13 cellular contexts compared by ENCODE assay signal in the genomic region with DNA sequence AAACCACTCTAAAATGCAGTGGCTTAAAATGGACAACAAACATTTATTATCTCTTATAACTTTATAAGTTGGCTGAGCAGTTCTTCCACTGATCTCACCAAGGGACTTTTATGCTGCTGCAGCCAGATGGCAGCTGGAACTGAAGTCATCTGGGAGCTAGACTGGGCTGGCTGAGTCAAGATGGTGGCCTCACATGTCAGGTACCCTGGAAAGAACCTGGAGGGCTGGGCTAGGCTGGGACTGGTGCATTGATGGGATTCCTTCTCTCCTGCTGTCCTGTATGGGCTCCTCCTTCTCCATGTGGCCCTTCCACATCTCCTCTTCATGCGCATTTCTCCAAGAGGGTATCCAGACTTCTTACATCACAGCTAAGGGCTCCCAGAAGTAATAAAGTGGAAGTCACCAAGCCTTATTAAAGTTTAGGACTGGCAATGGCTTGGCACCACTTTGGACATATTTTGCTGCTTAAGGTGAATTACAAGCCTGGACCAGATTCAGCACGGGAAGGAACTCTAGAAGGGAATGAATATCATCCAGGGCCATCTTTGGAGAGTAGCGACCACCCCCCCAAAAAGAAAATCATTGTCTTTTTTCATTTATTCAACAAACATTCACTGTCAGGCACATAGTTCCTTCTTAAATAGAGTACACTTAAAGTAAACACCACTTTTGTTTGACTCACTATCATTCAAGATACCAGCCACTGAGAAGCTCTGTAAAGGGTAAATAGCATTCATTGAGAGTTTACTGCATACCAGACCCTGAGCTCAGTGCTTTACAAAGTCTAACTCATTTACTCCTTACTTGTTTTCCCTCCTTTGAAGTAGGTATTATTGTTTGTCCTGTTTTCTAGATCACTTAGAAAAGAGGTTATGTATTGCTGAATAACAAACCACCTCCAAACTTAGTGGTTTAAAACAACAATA.
DNase-seq lines count a peak whose midpoint lies in the region; ATAC-seq, FAIRE-seq and TF ChIP-seq lines count a peak whose summit lies in the region.
"Had no signal": no experiment of that assay in that cellular context is flagged by ENCODE, and none has a peak within 500 bp of the region (broad histone marks: within the 10 kb centered on the region; RNA-seq: fewer than 3 reads in every experiment).

No MANE protein-coding gene starts in this region.

- TF ChIP-seq CTCF in MCF 10A (IDR thresholded peaks at IDR 0.05; ENCODE audit: unreplicated experiment) (no peak), stomach (IDR thresholded peaks at IDR 0.05) (no peak), D721Med (IDR thresholded peaks at IDR 0.05; ENCODE audit: insufficient read depth, missing control alignments) (no peak)

- DNase-seq in M059J (ENCODE audit: low read depth) = peak; percentile 52
- DNase-seq in MCF 10A (ENCODE audit: unreplicated experiment) = no peak
- DNase-seq in left colon = no peak
- no peak for DNase-seq in stomach
- no peak for DNase-seq in caudate nucleus (lab: John Stamatoyannopoulos, UW)
- no peak for DNase-seq in D721Med (ENCODE audit: insufficient read length, low spot score)
- no peak for DNase-seq in activated CD8-positive, alpha-beta memory T cell treated with anti-CD3 and anti-CD28 coated beads, Interleukin-2, amount 10 ng/mL, durations not matched to agents 7 days and 5 days
- DNase-seq: activated CD4-positive, alpha-beta T cell treated with anti-CD3 and anti-CD28 coated beads, Interleukin-2, amount 10 ng/mL, durations not matched to agents 7 days and 5 days; CD8-positive, alpha-beta T cell; H7; NCI-H2029 had no signal

- peaks cover 42% of the 10 kb centered on the region for H3K4me1 Mint-ChIP-seq in MCF 10A (ENCODE audit: insufficient read depth, unreplicated experiment)
- no peaks in the 10 kb centered on the region for H3K4me1 Mint-ChIP-seq in activated CD8-positive, alpha-beta memory T cell treated with anti-CD3 and anti-CD28 coated beads, Interleukin-2, amount 10 ng/mL, durations not matched to agents 7 days and 5 days
- H3K4me1 Mint-ChIP-seq: activated CD4-positive, alpha-beta T cell treated with anti-CD3 and anti-CD28 coated beads, Interleukin-2, amount 10 ng/mL, durations not matched to agents 7 days and 5 days; stimulated activated memory B cell treated with anti-CD40 and anti-IgM and Interleukin-4, amounts not matched to agents 10 μg/mL and 1 μg/mL and 100 μg/mL, for 72 hours had no signal

- no peak for FAIRE-seq in D721Med (lab: Jason Lieb, UNC)

- no peaks in the 10 kb centered on the region for H3K27me3 Mint-ChIP-seq in MCF 10A (ENCODE audit: insufficient read depth, unreplicated experiment)
- H3K27me3 Mint-ChIP-seq in activated CD8-positive, alpha-beta memory T cell treated with anti-CD3 and anti-CD28 coated beads, Interleukin-2, amount 10 ng/mL, durations not matched to agents 7 days and 5 days = peaks cover 4% of the 10 kb centered on the region
- H3K27me3 Mint-ChIP-seq: stimulated activated memory B cell treated with anti-CD40 and anti-IgM and Interleukin-4, amounts not matched to agents 10 μg/mL and 1 μg/mL and 100 μg/mL, for 72 hours had no signal

- BruUV-seq in MCF 10A (replicated peaks; lab: Mats Ljungman, UMichigan) = no TSS peak

- CTCF ChIA-PET in MCF 10A (lab: Yijun Ruan, JAX) = interaction anchor here (0.7 to 1.1 kb wide), 3 partner anchors 42 to 253 kb away, joined by 3 to 7 read pairs (median 3); no protein-coding TSS in a partner anchor
- CTCF ChIA-PET in activated CD8-positive, alpha-beta memory T cell treated with anti-CD3 and anti-CD28 coated beads, Interleukin-2, amount 10 ng/mL, durations not matched to agents 7 days and 5 days (lab: Charles Lee) = no interaction called here

- no peaks in the 10 kb centered on the region for H3K36me3 ChIP-seq in stomach

- H3K4me3 Mint-ChIP-seq in MCF 10A (ENCODE audit: unreplicated experiment) = no peak overlapping the region
- no peak overlapping the region for H3K4me3 Mint-ChIP-seq in activated CD8-positive, alpha-beta memory T cell treated with anti-CD3 and anti-CD28 coated beads, Interleukin-2, amount 10 ng/mL, durations not matched to agents 7 days and 5 days
- H3K4me3 Mint-ChIP-seq: activated CD4-positive, alpha-beta T cell treated with anti-CD3 and anti-CD28 coated beads, Interleukin-2, amount 10 ng/mL, durations not matched to agents 7 days and 5 days; CD8-positive, alpha-beta T cell; stimulated activated memory B cell treated with anti-CD40 and anti-IgM and Interleukin-4, amounts not matched to agents 10 μg/mL and 1 μg/mL and 100 μg/mL, for 72 hours had no signal

- WGBS in stomach, 5 donors = 64 to 88% (median 77%) methylated on average over 3 of the region's 3 CpGs

- H3K36me3 Mint-ChIP-seq in MCF 10A (ENCODE audit: insufficient read depth, unreplicated experiment) = peaks cover 7% of the 10 kb centered on the region
- peaks cover 5% of the 10 kb centered on the region for H3K36me3 Mint-ChIP-seq in activated CD8-positive, alpha-beta memory T cell treated with anti-CD3 and anti-CD28 coated beads, Interleukin-2, amount 10 ng/mL, durations not matched to agents 7 days and 5 days
- H3K36me3 Mint-ChIP-seq: stimulated activated memory B cell treated with anti-CD40 and anti-IgM and Interleukin-4, amounts not matched to agents 10 μg/mL and 1 μg/mL and 100 μg/mL, for 72 hours had no signal

- H3K27ac ChIP-seq in stomach = peak overlapping the region in 4 of 5 donors; percentile 7 to 91 (median 88)
- H3K27ac ChIP-seq in caudate nucleus (ENCODE audit: low read depth, low read length) = no peak overlapping the region

- peaks cover 0 to 13% (median 9%) of the 10 kb centered on the region in 4 donors for H3K9me3 ChIP-seq in stomach

- H3K4me3 ChIP-seq in stomach = no peak overlapping the region

- ATAC-seq in left colon (peak; percentile 58), HG02623 (IDR thresholded peaks at IDR 0.05; ENCODE audit: unreplicated experiment) (no peak)
- no peak for ATAC-seq in activated CD8-positive, alpha-beta memory T cell treated with anti-CD3 and anti-CD28 coated beads, Interleukin-2, amount 10 ng/mL, durations not matched to agents 7 days and 5 days
- ATAC-seq: CD8-positive, alpha-beta T cell; stimulated activated memory B cell treated with anti-CD40 and anti-IgM and Interleukin-4, amounts not matched to agents 10 μg/mL and 1 μg/mL and 100 μg/mL, for 72 hours had no signal

- peaks cover 21 to 49% (median 43%) of the 10 kb centered on the region in 4 donors for H3K4me1 ChIP-seq in stomach

- intact Hi-C loops in MCF 10A (cut with micrococcal nuclease) (loop anchor here (5.0 kb wide), 3 partner anchors 46 to 231 kb away; no protein-coding TSS in a partner anchor), left colon (cut with DNase I, micrococcal nuclease) (no loop called here), stomach (cut with DNase I; ENCODE audit: low total_unique reads) (no loop called here)

- H3K9me3 Mint-ChIP-seq in MCF 10A (ENCODE audit: unreplicated experiment) = no peaks in the 10 kb centered on the region
- H3K9me3 Mint-ChIP-seq in activated CD8-positive, alpha-beta memory T cell treated with anti-CD3 and anti-CD28 coated beads, Interleukin-2, amount 10 ng/mL, durations not matched to agents 7 days and 5 days (ENCODE audit: low read depth) = peaks cover 5% of the 10 kb centered on the region
- H3K9me3 Mint-ChIP-seq: CD8-positive, alpha-beta T cell had no signal

- TF ChIP-seq EP300 in stomach (IDR thresholded peaks at IDR 0.05) = no peak

- POLR2A ChIA-PET in MCF 10A (lab: Yijun Ruan, JAX) = interaction anchor here (0.6 to 2.5 kb wide), 7 partner anchors 14 to 139 kb away, joined by 3 to 10 read pairs (median 3); no protein-coding TSS in a partner anchor

- no peaks in the 10 kb centered on the region for H3K27me3 ChIP-seq in stomach

- TF ChIP-seq POLR2A in stomach (IDR thresholded peaks at IDR 0.05) = no peak

- H3K27ac Mint-ChIP-seq in MCF 10A (ENCODE audit: low read depth, unreplicated experiment) = peak overlapping the region; percentile 94
- no peak overlapping the region for H3K27ac Mint-ChIP-seq in activated CD8-positive, alpha-beta memory T cell treated with anti-CD3 and anti-CD28 coated beads, Interleukin-2, amount 10 ng/mL, durations not matched to agents 7 days and 5 days
- H3K27ac Mint-ChIP-seq: activated CD4-positive, alpha-beta T cell treated with anti-CD3 and anti-CD28 coated beads, Interleukin-2, amount 10 ng/mL, durations not matched to agents 7 days and 5 days; CD8-positive, alpha-beta T cell; stimulated activated memory B cell treated with anti-CD40 and anti-IgM and Interleukin-4, amounts not matched to agents 10 μg/mL and 1 μg/mL and 100 μg/mL, for 72 hours had no signal
